13 cellular contexts compared by ENCODE assay signal in the genomic region with DNA sequence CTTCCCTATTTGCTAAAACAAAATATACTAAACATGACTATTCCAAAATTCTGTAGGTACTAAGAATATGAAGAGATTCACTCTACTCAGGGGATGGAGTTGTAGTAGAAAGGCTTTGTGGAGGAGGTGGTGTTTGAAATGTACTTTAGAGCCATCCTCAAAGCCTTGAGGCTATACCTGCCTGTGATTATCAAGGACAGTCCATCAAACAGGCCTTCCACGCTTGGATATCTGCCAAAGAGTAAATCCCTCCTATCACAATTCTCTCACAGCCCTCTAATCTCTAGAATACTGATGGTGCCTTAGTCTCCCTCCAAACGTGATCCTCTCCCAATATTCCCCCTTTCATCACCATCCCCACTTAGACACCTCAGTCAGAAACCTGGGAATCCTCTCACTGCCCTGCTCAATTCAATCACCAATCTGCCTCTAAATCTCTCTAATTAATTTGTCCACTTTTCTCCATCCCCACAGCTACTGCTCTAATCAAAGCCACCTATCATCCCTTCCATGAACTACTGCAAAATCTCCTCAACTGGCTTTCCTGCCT. TPM values are rescaled to one million over a fixed set of nuclear protein-coding genes. Genes with fewer than 3 reads are reported as not detected.
DNase-seq lines count a peak whose midpoint lies in the region; ATAC-seq and TF ChIP-seq lines count a peak whose summit lies in the region.
"Had no signal": no experiment of that assay in that cellular context is flagged by ENCODE, and none has a peak within 500 bp of the region (broad histone marks: within the 10 kb centered on the region; RNA-seq: fewer than 3 reads in every experiment).

No MANE protein-coding gene starts in this region.

- H3K4me2 ChIP-seq in KMS-11 = peak overlapping the region; percentile 5; the same call in 1 of the 2 replicates

- CTCF ChIA-PET in activated B cell treated with CpG ODN at 0.5 μM for 24 hours (lab: Charles Lee) = no interaction called here

- peaks cover 60% of the 10 kb centered on the region for H3K4me1 ChIP-seq in KMS-11 (ENCODE audit: low read depth, poor library complexity, severe bottlenecking)
- peaks cover 7% of the 10 kb centered on the region for H3K4me1 ChIP-seq in upper lobe of right lung

- H3K9me3 Mint-ChIP-seq in activated B cell treated with CpG ODN at 0.5 μM for 24 hours (no peaks in the 10 kb centered on the region), nephron progenitor cell (no peaks in the 10 kb centered on the region)

- peak overlapping the region; percentile 4 for H3K27ac Mint-ChIP-seq in activated B cell treated with CpG ODN at 0.5 μM for 24 hours
- peak overlapping the region; percentile 74 for H3K27ac Mint-ChIP-seq in nephron progenitor cell

- H2AFZ ChIP-seq in KMS-11 (ENCODE audit: low read depth) = no peak overlapping the region

- H3K36me3 Mint-ChIP-seq in activated B cell treated with CpG ODN at 0.5 μM for 24 hours (ENCODE audit: low read depth) = peaks cover 27% of the 10 kb centered on the region
- peaks cover 42% of the 10 kb centered on the region for H3K36me3 Mint-ChIP-seq in nephron progenitor cell (ENCODE audit: low read depth)

- H3K36me3 ChIP-seq in KMS-11 (ENCODE audit: insufficient read depth) = no peaks in the 10 kb centered on the region
- H3K36me3 ChIP-seq in upper lobe of right lung = peaks cover 6% of the 10 kb centered on the region

- no peaks in the 10 kb centered on the region for H3K27me3 ChIP-seq in KMS-11 (ENCODE audit: insufficient read depth, low read depth)
- H3K27me3 ChIP-seq in upper lobe of right lung = no peaks in the 10 kb centered on the region
- H3K27me3 ChIP-seq: stomach had no signal

- peaks cover 92% of the 10 kb centered on the region for H3K79me2 ChIP-seq in KMS-11 (ENCODE audit: insufficient read depth, low read depth)

- no peak overlapping the region for H3K9ac ChIP-seq in KMS-11

- intact Hi-C loops in activated B cell treated with CpG ODN at 0.5 μM for 24 hours (cut with micrococcal nuclease) (no loop called here), upper lobe of right lung (cut with DNase I) (no loop called here)

- H3K27ac ChIP-seq in KMS-11 (peak overlapping the region; percentile 13; the same call in 1 of the 2 replicates), upper lobe of right lung (no peak overlapping the region)
- H3K27ac ChIP-seq: stomach had no signal

- H3K4me1 Mint-ChIP-seq in activated B cell treated with CpG ODN at 0.5 μM for 24 hours (peaks cover 66% of the 10 kb centered on the region), nephron progenitor cell (peaks cover 29% of the 10 kb centered on the region)

- H3K4me3 ChIP-seq in KMS-11 (IDR thresholded peaks at IDR 0.05; ENCODE audit: insufficient read depth, low read depth, low read length) (no peak overlapping the region), upper lobe of right lung (no peak overlapping the region)
- H3K4me3 ChIP-seq: stomach had no signal

- TF ChIP-seq CTCF in KMS-11 (conservative IDR thresholded peaks at IDR 0.05; ENCODE audit: low read depth, low read length) (no peak), activated B cell treated with CpG ODN at 0.5 μM for 24 hours (IDR thresholded peaks at IDR 0.05) (no peak), nephron progenitor cell (IDR thresholded peaks at IDR 0.05) (no peak), upper lobe of right lung (IDR thresholded peaks at IDR 0.05) (no peak)

- POLR2A ChIA-PET in activated B cell treated with CpG ODN at 0.5 μM for 24 hours (lab: Charles Lee) = no interaction called here

- no peaks in the 10 kb centered on the region; the same call in 1 of the 2 replicates for H4K20me1 ChIP-seq in KMS-11 (ENCODE audit: insufficient read depth)

- H3K9me3 ChIP-seq in upper lobe of right lung = no peaks in the 10 kb centered on the region
- H3K9me3 ChIP-seq: stomach had no signal

- H3K27me3 Mint-ChIP-seq in activated B cell treated with CpG ODN at 0.5 μM for 24 hours = no peaks in the 10 kb centered on the region
- no peaks in the 10 kb centered on the region for H3K27me3 Mint-ChIP-seq in nephron progenitor cell (ENCODE audit: low read depth, poor library complexity)

- ATAC-seq in activated B cell treated with CpG ODN at 0.5 μM for 24 hours (ENCODE audit: low read depth) (no peak), upper lobe of right lung (no peak), GM19023 (IDR thresholded peaks at IDR 0.05; ENCODE audit: unreplicated experiment) (no peak)

- peak; percentile 18 to 35 for DNase-seq in NCI-H2081 (lab: John Stamatoyannopoulos, UW)
- no peak for DNase-seq in NCI-H2081 treated with DMSO at 0.1 percent for 48 hours (lab: John Stamatoyannopoulos, UW)
- DNase-seq in activated B cell treated with CpG ODN at 0.5 μM for 24 hours = no peak
- DNase-seq in nephron progenitor cell = no peak
- DNase-seq in RPMI8226 = no peak
- no peak for DNase-seq in upper lobe of right lung
- DNase-seq: GF-D8; left cardiac atrium; NCI-H2029 treated with DMSO at 0.1 percent for 48 hours; stimulated activated CD4-positive, alpha-beta T cell treated with anti-CD3 and anti-CD28 coated beads, Interleukin-1b, Interleukin-23, amount 100 ng/mL, for 48 hours; stomach had no signal

- no peak overlapping the region for H3K4me3 Mint-ChIP-seq in activated B cell treated with CpG ODN at 0.5 μM for 24 hours
- H3K4me3 Mint-ChIP-seq in nephron progenitor cell = no peak overlapping the region

RNA-seq across cellular contexts. Expression of a gene that starts 13.1 kb away (rescaled TPM):
- total RNA-seq in activated B cell treated with CpG ODN at 0.5 μM for 24 hours (39.2 and 51.9 TPM in 2 replicates), upper lobe of right lung (37.0 TPM)

Comparison
In these comparisons a context has a peak if more than half of its experiments do, and no peak if none do; other contexts are left out.
1. DNase-seq: peak in NCI-H2081 (2 of 2); none in NCI-H2081 treated with DMSO at 0.1 percent for 48 hours (single experiment), activated B cell treated with CpG ODN at 0.5 μM for 24 hours (single experiment), nephron progenitor cell (single experiment), RPMI8226 (single experiment) and upper lobe of right lung (single experiment).